In genomic region chr19:40253611-40254092, GRCh38 we compare ENCODE assay signal across 1 cellular context.
TF ChIP-seq lines count a peak whose summit lies in the region.

No MANE protein-coding gene starts in this region.

TF ChIP-seq in HEK293, 187 proteins besides CTCF, POLR2A, EP300 and RAD21 (continued from another document):
- TF ChIP-seq ZBTB10 (tag by site-specific recombination; IDR thresholded peaks at IDR 0.05) (no peak), ZNF404 (tag by site-specific recombination; IDR thresholded peaks at IDR 0.05) (no peak)
TF ChIP-seq in HEK293: peak in this region for 2.
